Comparison of ENCODE assay signal across 23 cellular contexts in genomic region chr13:110342474-110342873, GRCh38. TPM values are rescaled to one million over a fixed set of nuclear protein-coding genes. Genes with fewer than 3 reads are reported as not detected.
A peak's percentile ranks its signal among the peaks of the same experiment; 100 is the strongest.
DNase-seq lines count a peak whose midpoint lies in the region; ATAC-seq and TF ChIP-seq lines count a peak whose summit lies in the region.
"Had no signal": no experiment of that assay in that cellular context is flagged by ENCODE, and none has a peak within 500 bp of the region (broad histone marks: within the 10 kb centered on the region; RNA-seq: fewer than 3 reads in every experiment).

No MANE protein-coding gene starts in this region.

- CTCF ChIA-PET in activated CD4-positive, alpha-beta memory T cell treated with anti-CD3 and anti-CD28 coated beads, Interleukin-2, amount 10 ng/mL, durations not matched to agents 7 days and 5 days (lab: Charles Lee), result no interaction called here

- H3K4me2 ChIP-seq in parathyroid adenoma (ENCODE audit: low read length), result no peak overlapping the region
- no peak overlapping the region for H3K4me2 ChIP-seq in MM.1S (ENCODE audit: low read depth, low read length)

- TF ChIP-seq POLR2A in upper lobe of left lung (IDR thresholded peaks at IDR 0.05), result no peak

- no peak overlapping the region for H3K27ac Mint-ChIP-seq in activated CD4-positive, alpha-beta memory T cell treated with anti-CD3 and anti-CD28 coated beads, Interleukin-2, amount 10 ng/mL, durations not matched to agents 7 days and 5 days
- H3K27ac Mint-ChIP-seq: activated CD4-positive, alpha-beta T cell treated with anti-CD3 and anti-CD28 coated beads, Interleukin-2, amount 10 ng/mL, durations not matched to agents 24 days and 14 days; stimulated activated naive CD8-positive, alpha-beta T cell treated with anti-CD3 and anti-CD28 coated beads, Interleukin-15, amount 100 ng/mL, for 72 hours had no signal

- DNase-seq in heart right ventricle (no peak), left cardiac atrium (no peak), epithelial cell of prostate (ENCODE audit: low read depth, low spot score) (no peak), upper lobe of left lung (no peak), Kasumi-1 (lab: John Stamatoyannopoulos, UW) (no peak), MM.1S (no peak)
- DNase-seq in activated CD4-positive, alpha-beta memory T cell treated with anti-CD3 and anti-CD28 coated beads, Interleukin-2, amount 10 ng/mL, durations not matched to agents 7 days and 5 days, result no peak
- DNase-seq: activated CD4-positive, alpha-beta T cell treated with anti-CD3 and anti-CD28 coated beads, Interleukin-2, amount 10 ng/mL, durations not matched to agents 24 days and 14 days; activated CD8-positive, alpha-beta memory T cell treated with anti-CD3 and anti-CD28 coated beads, Interleukin-2, amount 50 U/mL, for 4 hours; central memory CD4-positive, alpha-beta T cell; HCEC 1CT; KBM-7; MV-4-11; naive thymus-derived CD4-positive, alpha-beta T cell; NCI-H2029; OCI-M1; posterior cingulate gyrus; SJCRH30; small intestine; stimulated activated CD4-positive, alpha-beta T cell treated with anti-CD3 and anti-CD28 coated beads, Interleukin-4, amount 100 ng/mL, for 1 hour; stimulated activated naive CD8-positive, alpha-beta T cell treated with anti-CD3 and anti-CD28 coated beads, Interleukin-15, amount 100 ng/mL, for 72 hours had no signal

- H3K9ac ChIP-seq in parathyroid adenoma, result no peak overlapping the region
- no peak overlapping the region for H3K9ac ChIP-seq in MM.1S (ENCODE audit: low read length)

- H3K9me3 ChIP-seq in heart right ventricle, result no peaks in the 10 kb centered on the region
- H3K9me3 ChIP-seq in parathyroid adenoma (ENCODE audit: control insufficient read depth, low read length), result no peaks in the 10 kb centered on the region
- H3K9me3 ChIP-seq in upper lobe of left lung, result no peaks in the 10 kb centered on the region
- H3K9me3 ChIP-seq in MM.1S (replicated peaks; ENCODE audit: insufficient read depth, low read length), result no peaks in the 10 kb centered on the region

- no peak overlapping the region for H3K4me3 ChIP-seq in heart right ventricle
- no peak overlapping the region for H3K4me3 ChIP-seq in parathyroid adenoma (ENCODE audit: low read depth, low read length)
- no peak overlapping the region for H3K4me3 ChIP-seq in upper lobe of left lung
- no peak overlapping the region for H3K4me3 ChIP-seq in MM.1S (ENCODE audit: low read length)
- H3K4me3 ChIP-seq: lung, SJCRH30 had no signal

- no peak overlapping the region for H3K4me3 Mint-ChIP-seq in activated CD4-positive, alpha-beta memory T cell treated with anti-CD3 and anti-CD28 coated beads, Interleukin-2, amount 10 ng/mL, durations not matched to agents 7 days and 5 days
- H3K4me3 Mint-ChIP-seq: activated CD4-positive, alpha-beta T cell treated with anti-CD3 and anti-CD28 coated beads, Interleukin-2, amount 10 ng/mL, durations not matched to agents 24 days and 14 days; stimulated activated naive CD8-positive, alpha-beta T cell treated with anti-CD3 and anti-CD28 coated beads, Interleukin-15, amount 100 ng/mL, for 72 hours had no signal

- H3K27ac ChIP-seq in heart right ventricle, result peak overlapping the region in 8 of 10 donors; percentile 78 to 96 (median 90)
- H3K27ac ChIP-seq in epithelial cell of prostate, result peak overlapping the region; percentile 37
- H3K27ac ChIP-seq in parathyroid adenoma, result peak overlapping the region; percentile 82
- peak overlapping the region; percentile 85 to 90 (median 89) for H3K27ac ChIP-seq in upper lobe of left lung
- no peak overlapping the region for H3K27ac ChIP-seq in MM.1S (ENCODE audit: low read length)
- H3K27ac ChIP-seq: SJCRH30 had no signal

- TF ChIP-seq CTCF in heart right ventricle (IDR thresholded peaks at IDR 0.05) (no peak), parathyroid adenoma (IDR thresholded peaks at IDR 0.05) (no peak), upper lobe of left lung (IDR thresholded peaks at IDR 0.05) (no peak), MM.1S (IDR thresholded peaks at IDR 0.05; ENCODE audit: low read length) (no peak)

- H2AFZ ChIP-seq in parathyroid adenoma, result no peak overlapping the region
- no peak overlapping the region for H2AFZ ChIP-seq in MM.1S (ENCODE audit: low read length)

- ATAC-seq in heart right ventricle, result no peak
- no peak for ATAC-seq in left cardiac atrium
- ATAC-seq in upper lobe of left lung (ENCODE audit: low FRiP score in 2 of 2), result no peak
- ATAC-seq: stimulated activated naive CD8-positive, alpha-beta T cell treated with anti-CD3 and anti-CD28 coated beads, Interleukin-15, amount 100 ng/mL, for 72 hours had no signal

- POLR2A ChIA-PET in activated CD4-positive, alpha-beta memory T cell treated with anti-CD3 and anti-CD28 coated beads, Interleukin-2, amount 10 ng/mL, durations not matched to agents 7 days and 5 days (lab: Charles Lee), result no interaction called here

- H4K20me1 ChIP-seq in MM.1S (ENCODE audit: insufficient read depth, low read length), result no peaks in the 10 kb centered on the region

- peaks cover 28% of the 10 kb centered on the region for H3K27me3 Mint-ChIP-seq in activated CD4-positive, alpha-beta memory T cell treated with anti-CD3 and anti-CD28 coated beads, Interleukin-2, amount 10 ng/mL, durations not matched to agents 7 days and 5 days

- no peaks in the 10 kb centered on the region for H3F3A ChIP-seq in MM.1S (ENCODE audit: insufficient read depth, low read length)

- WGBS in heart right ventricle, 2 donors, result 90 to 93% methylated on average over 9 of the region's 9 CpGs
- 82 to 84% methylated on average over 9 of the region's 9 CpGs for WGBS in upper lobe of left lung, 2 donors

- H3K9me3 Mint-ChIP-seq in activated CD4-positive, alpha-beta memory T cell treated with anti-CD3 and anti-CD28 coated beads, Interleukin-2, amount 10 ng/mL, durations not matched to agents 7 days and 5 days, result no peaks in the 10 kb centered on the region
- H3K9me3 Mint-ChIP-seq: activated CD4-positive, alpha-beta T cell treated with anti-CD3 and anti-CD28 coated beads, Interleukin-2, amount 10 ng/mL, durations not matched to agents 24 days and 14 days; stimulated activated naive CD8-positive, alpha-beta T cell treated with anti-CD3 and anti-CD28 coated beads, Interleukin-15, amount 100 ng/mL, for 72 hours had no signal

- intact Hi-C loops in heart right ventricle (cut with DNase I), result loop anchor here in 2 of 10 donors (10.0 kb wide), 2 partner anchors 62 to 72 kb away; no protein-coding TSS in a partner anchor
- intact Hi-C loops in left cardiac atrium (cut with DNase I), result loop anchor here in 1 of 2 donors (5.0 to 10.0 kb wide), 2 partner anchors 35 to 72 kb away; partner anchors contain the start of genes COL4A1 and COL4A2

- peaks cover 20% of the 10 kb centered on the region for H3K4me1 Mint-ChIP-seq in activated CD4-positive, alpha-beta memory T cell treated with anti-CD3 and anti-CD28 coated beads, Interleukin-2, amount 10 ng/mL, durations not matched to agents 7 days and 5 days

- peaks cover 0 to 15% (median 0%) of the 10 kb centered on the region in 9 donors for H3K36me3 ChIP-seq in heart right ventricle
- no peaks in the 10 kb centered on the region for H3K36me3 ChIP-seq in parathyroid adenoma (ENCODE audit: control insufficient read depth, insufficient read depth, low read length)
- no peaks in the 10 kb centered on the region for H3K36me3 ChIP-seq in upper lobe of left lung
- H3K36me3 ChIP-seq in MM.1S (replicated peaks; ENCODE audit: insufficient read depth, low read length), result no peaks in the 10 kb centered on the region

- peaks cover 30 to 85% (median 66%) of the 10 kb centered on the region in 9 donors for H3K4me1 ChIP-seq in heart right ventricle
- no peaks in the 10 kb centered on the region for H3K4me1 ChIP-seq in parathyroid adenoma
- peaks cover 46 to 79% (median 54%) of the 10 kb centered on the region in 4 donors for H3K4me1 ChIP-seq in upper lobe of left lung
- H3K4me1 ChIP-seq in MM.1S (ENCODE audit: low read length), result no peaks in the 10 kb centered on the region

- TF ChIP-seq EP300 in upper lobe of left lung (IDR thresholded peaks at IDR 0.05), result no peak

- H3K9me2 ChIP-seq in MM.1S (replicated peaks; ENCODE audit: insufficient read depth, low read length), result no peaks in the 10 kb centered on the region

- H3K79me2 ChIP-seq in parathyroid adenoma (no peaks in the 10 kb centered on the region), MM.1S (ENCODE audit: low read length) (no peaks in the 10 kb centered on the region)

- H3K27me3 ChIP-seq in heart right ventricle (peaks cover 0 to 7% (median 0%) of the 10 kb centered on the region in 7 donors), parathyroid adenoma (ENCODE audit: control insufficient read depth, insufficient read depth, low read length) (peaks cover 3% of the 10 kb centered on the region), upper lobe of left lung (no peaks in the 10 kb centered on the region), MM.1S (replicated peaks; ENCODE audit: insufficient read depth, low read length) (no peaks in the 10 kb centered on the region)
- H3K27me3 ChIP-seq: SJCRH30 had no signal

- no peaks in the 10 kb centered on the region for H3K36me3 Mint-ChIP-seq in activated CD4-positive, alpha-beta memory T cell treated with anti-CD3 and anti-CD28 coated beads, Interleukin-2, amount 10 ng/mL, durations not matched to agents 7 days and 5 days (ENCODE audit: low read depth)

RNA-seq across cellular contexts. Expression of gene COL4A2, which starts 35.4 kb away (rescaled TPM):
- 100 to 1,000 TPM in 7 of 10 donors, 10 to 100 TPM in 3; 81.7 to 301 (median 128) TPM for total RNA-seq in heart right ventricle
- polyA plus RNA-seq in heart right ventricle, result 100 to 1,000 TPM; 111 to 265 TPM
- 100 to 1,000 TPM; 176 to 384 TPM for total RNA-seq in left cardiac atrium
- total RNA-seq in upper lobe of left lung, result 100 to 1,000 TPM; 169 to 458 (median 258) TPM
- total RNA-seq in activated CD4-positive, alpha-beta memory T cell treated with anti-CD3 and anti-CD28 coated beads, Interleukin-2, amount 10 ng/mL, durations not matched to agents 7 days and 5 days, result not detected
- total RNA-seq: activated CD4-positive, alpha-beta T cell treated with anti-CD3 and anti-CD28 coated beads, Interleukin-2, amount 10 ng/mL, durations not matched to agents 24 days and 14 days had no signal
- polyA plus RNA-seq: naive thymus-derived CD4-positive, alpha-beta T cell had no signal

RNA-seq across cellular contexts. Expression of gene COL4A1, which starts 35.5 kb away (rescaled TPM):
- total RNA-seq in heart right ventricle, result 100 to 1,000 TPM in 7 of 10 donors, 10 to 100 TPM in 3; 96.3 to 342 (median 147) TPM
- polyA plus RNA-seq in heart right ventricle, result 100 to 1,000 TPM in 1 of 2 donors, 10 to 100 TPM in 1; 83.3 to 234 TPM
- 100 to 1,000 TPM; 210 to 456 TPM for total RNA-seq in left cardiac atrium
- 100 to 1,000 TPM in 4 of 6 donors, 10 to 100 TPM in 2; 81.7 to 309 (median 167) TPM for total RNA-seq in upper lobe of left lung
- total RNA-seq in activated CD4-positive, alpha-beta memory T cell treated with anti-CD3 and anti-CD28 coated beads, Interleukin-2, amount 10 ng/mL, durations not matched to agents 7 days and 5 days, result not detected
- total RNA-seq: activated CD4-positive, alpha-beta T cell treated with anti-CD3 and anti-CD28 coated beads, Interleukin-2, amount 10 ng/mL, durations not matched to agents 24 days and 14 days had no signal
- polyA plus RNA-seq: naive thymus-derived CD4-positive, alpha-beta T cell had no signal

Comparison
In these comparisons a context has a peak if more than half of its experiments do, and no peak if none do; other contexts are left out.
1. RNA of gene COL4A2, which starts 35.4 kb away (total RNA-seq): 176 to 384 TPM in left cardiac atrium, 169 to 458 TPM in upper lobe of left lung and 81.7 to 301 TPM in heart right ventricle; not detected in activated CD4-positive, alpha-beta memory T cell treated with anti-CD3 and anti-CD28 coated beads, Interleukin-2, amount 10 ng/mL, durations not matched to agents 7 days and 5 days; every median in the first group is over 10 times any median in the second.
2. RNA of gene COL4A1, which starts 35.5 kb away (total RNA-seq): 210 to 456 TPM in left cardiac atrium, 81.7 to 309 TPM in upper lobe of left lung and 96.3 to 342 TPM in heart right ventricle; not detected in activated CD4-positive, alpha-beta memory T cell treated with anti-CD3 and anti-CD28 coated beads, Interleukin-2, amount 10 ng/mL, durations not matched to agents 7 days and 5 days; every median in the first group is over 10 times any median in the second.